ENCODE assay signal across 15 cellular contexts in genomic region chr17:81313776-81314409, GRCh38. TPM values are rescaled to one million over a fixed set of nuclear protein-coding genes. Genes with fewer than 3 reads are reported as not detected.
A peak's percentile ranks its signal among the peaks of the same experiment; 100 is the strongest.
DNase-seq lines count a peak whose midpoint lies in the region; ATAC-seq, FAIRE-seq and TF ChIP-seq lines count a peak whose summit lies in the region.
"Had no signal": no experiment of that assay in that cellular context is flagged by ENCODE, and none has a peak within 500 bp of the region (broad histone marks: within the 10 kb centered on the region; RNA-seq: fewer than 3 reads in every experiment).

No MANE protein-coding gene starts in this region.

- peak overlapping the region; percentile 3 for H2BK12ac ChIP-seq in trophoblast cell (ENCODE audit: low read length)

- no peak overlapping the region for H3K4me3 ChIP-seq in SK-N-SH (ENCODE audit: low read depth in 2 of 2, low read length in 1 of 2)
- H3K4me3 ChIP-seq in HEK293 (ENCODE audit: low read depth, low read length), result no peak overlapping the region
- no peak overlapping the region for H3K4me3 ChIP-seq in K562
- no peak overlapping the region for H3K4me3 ChIP-seq in trophoblast cell (ENCODE audit: low read depth, low read length)
- no peak overlapping the region for H3K4me3 ChIP-seq in transverse colon
- H3K4me3 ChIP-seq: BLaER1 treated with 17β-estradiol and CSF1 and Interleukin-3, amounts not matched to agents 10 nM and 100 nM had no signal

- no peak overlapping the region for H3K4me3 Mint-ChIP-seq in activated naive CD8-positive, alpha-beta T cell treated with anti-CD3 and anti-CD28 coated beads, Interleukin-2, amount 50 U/mL, for 24 hours
- H3K4me3 Mint-ChIP-seq: CD4-positive, CD25-positive, alpha-beta regulatory T cell had no signal

- TF ChIP-seq EP300 in SK-N-SH (IDR thresholded peaks at IDR 0.05; ENCODE audit: borderline replicate concordance in 1 of 2, low read depth in 1 of 2, low read length in 1 of 2), result peak in 1 of 2 experiments; percentile 59; a peak in 1 of 4 replicates
- no peak for TF ChIP-seq EP300 in K562 (IDR thresholded peaks at IDR 0.05; ENCODE audit: low read length)
- TF ChIP-seq EP300 in transverse colon (IDR thresholded peaks at IDR 0.05; ENCODE audit: low read depth), result no peak

- no peak for FAIRE-seq in K562 (lab: Jason Lieb, UNC)

- CTCF ChIA-PET in SK-N-SH (lab: Yijun Ruan, JAX), result interaction anchor here (0.8 to 17.2 kb wide), 6 partner anchors 9 to 287 kb away, joined by 3 to 295 read pairs (median 8); partner anchors contain the start of gene SLC38A10
- CTCF ChIA-PET in HEK293 (lab: Yijun Ruan, JAX), result interaction anchor here (1.0 to 1.4 kb wide), 3 partner anchors 9 to 212 kb away, joined by 3 to 4 read pairs (median 3); no protein-coding TSS in a partner anchor
- CTCF ChIA-PET in K562 (lab: Yijun Ruan, JAX; ENCODE audit: low intra/inter-chr PET ratio), result no interaction called here

- H3K9me2 ChIP-seq in SK-N-SH, result no peaks in the 10 kb centered on the region

- TF ChIP-seq CTCF in SK-N-SH (IDR thresholded peaks at IDR 0.05), result no peak
- TF ChIP-seq CTCF in HEK293 (tag by site-specific recombination; IDR thresholded peaks at IDR 0.05), result no peak
- no peak for TF ChIP-seq CTCF in K562 (IDR thresholded peaks at IDR 0.05 in 2 of 3, conservative IDR thresholded peaks at IDR 0.05 in 1 of 3; ENCODE audit: insufficient read depth in 2 of 3, low read depth in 1 of 3, low read length in 3 of 3)
- no peak for TF ChIP-seq CTCF in transverse colon (IDR thresholded peaks at IDR 0.05)

- TF ChIP-seq POLR2A in K562 (conservative IDR thresholded peaks at IDR 0.05) (no peak), transverse colon (IDR thresholded peaks at IDR 0.05) (no peak)

- H2BK120ac ChIP-seq in trophoblast cell (ENCODE audit: insufficient read depth, low read length, poor library complexity), result no peak overlapping the region

- H4K20me1 ChIP-seq in SK-N-SH (ENCODE audit: insufficient read depth) (no peaks in the 10 kb centered on the region), K562 (replicated peaks; ENCODE audit: control insufficient read depth, insufficient read depth, low read length) (no peaks in the 10 kb centered on the region)
- H4K20me1 ChIP-seq: BLaER1 treated with 17β-estradiol and CSF1 and Interleukin-3, amounts not matched to agents 10 nM and 100 nM had no signal

- no peak for TF ChIP-seq RAD21 in SK-N-SH (IDR thresholded peaks at IDR 0.05; ENCODE audit: low read length)
- no peak for TF ChIP-seq RAD21 in K562 (CRISPR knock-in tag; conservative IDR thresholded peaks at IDR 0.05 in 1 of 2, IDR thresholded peaks at IDR 0.05 in 1 of 2)

- H3K9me1 ChIP-seq in K562 (ENCODE audit: control insufficient read depth, insufficient read depth, low read length), result no peaks in the 10 kb centered on the region

- H3K4me2 ChIP-seq in SK-N-SH (no peak overlapping the region), K562 (ENCODE audit: insufficient read depth, low read length) (no peak overlapping the region), trophoblast cell (ENCODE audit: low read length) (no peak overlapping the region)

- H4K8ac ChIP-seq in trophoblast cell (ENCODE audit: low read depth, low read length), result no peak overlapping the region

- H2BK5ac ChIP-seq in trophoblast cell (ENCODE audit: low read depth, low read length, poor library complexity), result no peak overlapping the region

- no peak for DNase-seq in SK-N-SH
- no peak for DNase-seq in K562 (ENCODE audit: extremely low read depth in 1 of 4, low spot score in 3 of 4)
- no peak for DNase-seq in trophoblast cell
- no peak for DNase-seq in transverse colon
- DNase-seq in activated naive CD8-positive, alpha-beta T cell treated with anti-CD3 and anti-CD28 coated beads, Interleukin-2, amount 50 U/mL, for 24 hours, result no peak
- no peak for DNase-seq in iPS-NIHi11 (ENCODE audit: low spot score)
- DNase-seq: 8988T; AML-193; CD4-positive, CD25-positive, alpha-beta regulatory T cell; DMS53; GF-D8; HCEC 1CT had no signal

- H3K23ac ChIP-seq in trophoblast cell (ENCODE audit: low read length), result no peak overlapping the region

- H3K27me3 Mint-ChIP-seq in activated naive CD8-positive, alpha-beta T cell treated with anti-CD3 and anti-CD28 coated beads, Interleukin-2, amount 50 U/mL, for 24 hours, result peaks cover 13% of the 10 kb centered on the region

- H3K4me1 ChIP-seq in SK-N-SH (ENCODE audit: control insufficient read depth in 1 of 2, insufficient read depth in 2 of 2, low read depth in 1 of 2, low read length in 1 of 2), result peaks cover 0 to 87% of the 10 kb centered on the region in 2 experiments; a peak in 2 of 4 replicates
- H3K4me1 ChIP-seq in HEK293 (ENCODE audit: control insufficient read depth, insufficient read depth, low read length), result peaks cover 3% of the 10 kb centered on the region; the same call in 1 of the 2 replicates
- peaks cover 17 to 83% of the 10 kb centered on the region in 2 experiments for H3K4me1 ChIP-seq in K562 (replicated peaks in 1 of 2; ENCODE audit: control insufficient read depth in 2 of 2, insufficient read depth in 2 of 2, low read length in 2 of 2)
- H3K4me1 ChIP-seq in trophoblast cell (ENCODE audit: control insufficient read depth in 1 of 2, insufficient read depth in 2 of 2, low read length in 2 of 2), result peaks cover 30 to 46% of the 10 kb centered on the region in 2 experiments
- H3K4me1 ChIP-seq in transverse colon, result peaks cover 9 to 18% (median 14%) of the 10 kb centered on the region in 4 donors

- peaks cover 5% of the 10 kb centered on the region for H3K4me1 Mint-ChIP-seq in activated naive CD8-positive, alpha-beta T cell treated with anti-CD3 and anti-CD28 coated beads, Interleukin-2, amount 50 U/mL, for 24 hours

- H3K27me3 ChIP-seq in SK-N-SH (ENCODE audit: insufficient read depth), result peaks cover 6% of the 10 kb centered on the region; the same call in 1 of the 2 replicates
- no peaks in the 10 kb centered on the region for H3K27me3 ChIP-seq in K562 (ENCODE audit: control insufficient read depth in 2 of 2, insufficient read depth in 2 of 2, low read length in 2 of 2)
- no peaks in the 10 kb centered on the region for H3K27me3 ChIP-seq in trophoblast cell (ENCODE audit: insufficient read depth, low read length)
- H3K27me3 ChIP-seq in transverse colon, result no peaks in the 10 kb centered on the region

- peak overlapping the region; percentile 7 for H4K91ac ChIP-seq in trophoblast cell (ENCODE audit: low read depth, low read length)

- no peak overlapping the region for H3K14ac ChIP-seq in trophoblast cell (ENCODE audit: low read length)

- intact Hi-C loops in K562 (cut with micrococcal nuclease), result no loop called here
- intact Hi-C loops in transverse colon (cut with DNase I; ENCODE audit: low total_unique reads), result no loop called here

- POLR2A ChIA-PET in SK-N-SH (lab: Yijun Ruan, JAX), result interaction anchor here (0.6 to 2.7 kb wide), 11 partner anchors 8 to 238 kb away, joined by 3 to 17 read pairs (median 4); partner anchors contain the start of genes BAHCC1, FAAP100 and SLC38A10
- POLR2A ChIA-PET in HEK293 (lab: Yijun Ruan, JAX), result interaction anchor here (1.1 to 1.4 kb wide), 4 partner anchors 9 to 81 kb away, joined by 3 to 5 read pairs (median 4); partner anchors contain the start of gene BAHCC1
- POLR2A ChIA-PET in K562 (lab: Yijun Ruan, JAX), result interaction anchor here (0.6 to 1.0 kb wide), 4 partner anchors 10 to 179 kb away, joined by 3 to 4 read pairs (median 3); partner anchors contain the start of gene SLC38A10

- no TSS peak for BruUV-seq in K562 (replicated peaks; lab: Mats Ljungman, UMichigan)

- no peak overlapping the region for H4K12ac ChIP-seq in trophoblast cell (ENCODE audit: low read depth, low read length)

- H3K79me2 ChIP-seq in SK-N-SH (ENCODE audit: insufficient read depth) (no peaks in the 10 kb centered on the region), K562 (ENCODE audit: control insufficient read depth, insufficient read depth, low read length) (no peaks in the 10 kb centered on the region; the same call in 2 of the 3 replicates), trophoblast cell (ENCODE audit: control insufficient read depth, insufficient read depth, low read length, poor library complexity) (peaks cover 3% of the 10 kb centered on the region)

- H3K36me3 Mint-ChIP-seq in activated naive CD8-positive, alpha-beta T cell treated with anti-CD3 and anti-CD28 coated beads, Interleukin-2, amount 50 U/mL, for 24 hours (ENCODE audit: low read depth), result no peaks in the 10 kb centered on the region
- H3K36me3 Mint-ChIP-seq: CD4-positive, CD25-positive, alpha-beta regulatory T cell had no signal

- peak overlapping the region in 1 of 2 experiments; percentile 67; a peak in 1 of 4 replicates for H3K27ac ChIP-seq in SK-N-SH (ENCODE audit: low read depth in 2 of 2, low read length in 1 of 2)
- H3K27ac ChIP-seq in HEK293 (ENCODE audit: extremely low read depth, low read depth, low read length), result no peak overlapping the region
- H3K27ac ChIP-seq in K562 (ENCODE audit: extremely low read depth, low read depth, low read length), result no peak overlapping the region
- no peak overlapping the region for H3K27ac ChIP-seq in trophoblast cell (ENCODE audit: low read depth, low read length)
- no peak overlapping the region for H3K27ac ChIP-seq in transverse colon
- H3K27ac ChIP-seq: BLaER1 treated with 17β-estradiol and CSF1 and Interleukin-3, amounts not matched to agents 10 nM and 100 nM had no signal

- no peak overlapping the region for H3K18ac ChIP-seq in trophoblast cell (ENCODE audit: low read length)

- no peak overlapping the region for H2AFZ ChIP-seq in SK-N-SH (ENCODE audit: low read depth)
- no peak overlapping the region for H2AFZ ChIP-seq in K562 (ENCODE audit: low read depth, low read length)
- H2AFZ ChIP-seq in trophoblast cell (ENCODE audit: insufficient read depth, low read length, poor library complexity), result no peak overlapping the region

- H3K27ac Mint-ChIP-seq in activated naive CD8-positive, alpha-beta T cell treated with anti-CD3 and anti-CD28 coated beads, Interleukin-2, amount 50 U/mL, for 24 hours, result no peak overlapping the region
- H3K27ac Mint-ChIP-seq: CD4-positive, CD25-positive, alpha-beta regulatory T cell had no signal

- in situ Hi-C loops in K562 (cut with MboI), result no loop called here
- in situ Hi-C loops in transverse colon (cut with MboI; ENCODE audit: low pct_ligation_motif_present in 1 of 4, low pct_unique_long_range_greater_than_20kb in 1 of 4, low sequenced_read_pairs in 3 of 4), result no loop called here

- H3K9me3 ChIP-seq in SK-N-SH (no peaks in the 10 kb centered on the region), HEK293 (ENCODE audit: control insufficient read depth, insufficient read depth, low read depth, low read length) (no peaks in the 10 kb centered on the region), K562 (replicated peaks; ENCODE audit: control insufficient read depth, insufficient read depth, low read depth, low read length) (no peaks in the 10 kb centered on the region), trophoblast cell (ENCODE audit: insufficient read depth, low read depth, low read length) (peaks cover 1% of the 10 kb centered on the region), transverse colon (no peaks in the 10 kb centered on the region)
- H3K9me3 ChIP-seq: BLaER1 treated with 17β-estradiol and CSF1 and Interleukin-3, amounts not matched to agents 10 nM and 100 nM had no signal

- ATAC-seq in SK-N-SH treated with all-trans-retinoic acid at 6 μM for 48 hours (no peak), K562 (no peak)
- no peak for ATAC-seq in activated naive CD8-positive, alpha-beta T cell treated with anti-CD3 and anti-CD28 coated beads, Interleukin-2, amount 50 U/mL, for 24 hours

- 80% methylated on average over 14 of the region's 17 CpGs for WGBS in SK-N-SH (ENCODE audit: low lambda C conversion rate)
- WGBS in K562 (ENCODE audit: insufficient coverage, low coverage, missing lambda C conversion rate), result 19% methylated on average over 13 of the region's 17 CpGs
- no CpG with 5 or more reads among the region's 17 CpGs for WGBS in trophoblast cell (ENCODE audit: extremely low coverage, insufficient coverage, insufficient read length)
- WGBS in transverse colon (ENCODE audit: low coverage in 1 of 2), 2 donors, result 82 to 83% methylated on average over 4 to 17 of the region's 17 CpGs

- no peak overlapping the region for H3K4ac ChIP-seq in trophoblast cell (ENCODE audit: low read depth, low read length)

- no peaks in the 10 kb centered on the region for H3F3A ChIP-seq in SK-N-SH (replicated peaks; ENCODE audit: insufficient read depth)

- H3K9ac ChIP-seq in SK-N-SH (no peak overlapping the region), K562 (ENCODE audit: insufficient read depth in 1 of 2, low read depth in 2 of 2, low read length in 2 of 2) (peak overlapping the region in 1 of 2 experiments; percentile 50; a peak in 2 of 4 replicates), trophoblast cell (ENCODE audit: low read length) (no peak overlapping the region)

- no peaks in the 10 kb centered on the region for H3K36me3 ChIP-seq in SK-N-SH (replicated peaks in 1 of 2; ENCODE audit: control insufficient read depth in 1 of 2, insufficient read depth in 2 of 2, low read length in 1 of 2)
- H3K36me3 ChIP-seq in HEK293 (ENCODE audit: control insufficient read depth in 2 of 2, insufficient read depth in 1 of 2, low read length in 2 of 2), result no peaks in the 10 kb centered on the region
- no peaks in the 10 kb centered on the region for H3K36me3 ChIP-seq in K562 (ENCODE audit: control insufficient read depth, insufficient read depth, low read length)
- H3K36me3 ChIP-seq in trophoblast cell (ENCODE audit: control insufficient read depth in 1 of 2, insufficient read depth in 2 of 2, low read length in 2 of 2), result no peaks in the 10 kb centered on the region
- no peaks in the 10 kb centered on the region for H3K36me3 ChIP-seq in transverse colon
- H3K36me3 ChIP-seq: BLaER1 treated with 17β-estradiol and CSF1 and Interleukin-3, amounts not matched to agents 10 nM and 100 nM had no signal

- no peak overlapping the region for H2AK5ac ChIP-seq in trophoblast cell (ENCODE audit: low read length)

- peaks cover 22% of the 10 kb centered on the region for H3K79me1 ChIP-seq in trophoblast cell (ENCODE audit: low read length)

- no peaks in the 10 kb centered on the region for H3K9me3 Mint-ChIP-seq in activated naive CD8-positive, alpha-beta T cell treated with anti-CD3 and anti-CD28 coated beads, Interleukin-2, amount 50 U/mL, for 24 hours
- H3K9me3 Mint-ChIP-seq: CD4-positive, CD25-positive, alpha-beta regulatory T cell had no signal

RNA-seq across cellular contexts. Expression of gene SLC38A10, which starts 18.8 kb away (rescaled TPM):
- polyA plus RNA-seq in SK-N-SH (2012; rRNA removed) (64.3 and 82.2 TPM in 2 replicates), K562 (2011; rRNA removed) (13.1 and 18.0 TPM in 2 replicates), K562 (2014; fragmentation: Illumina TruSeq; extraction: Trizol) (13.8 and 24.0 TPM in 2 replicates), K562 (2014; fragmentation: Nextera tagmentation; extraction: Ambion mirVana) (under 1 TPM; 0.45 to 0.92 TPM), K562 (2014; rRNA removed) (31.7 and 32.1 TPM in 2 replicates)
- 29.3 and 49.2 TPM in 2 replicates for polyA plus RNA-seq in SK-N-SH (2012; cell fraction: cytosol; rRNA removed)
- 190 and 211 TPM in 2 replicates for polyA plus RNA-seq in SK-N-SH (2012; cell fraction: nucleus; rRNA removed)
- 96.2 and 235 TPM in 2 replicates for total RNA-seq in K562 (2011; cell fraction: chromatin; rRNA removed; ENCODE audit: low replicate concordance)
- 109 and 114 TPM in 2 replicates for total RNA-seq in K562 (2011; cell fraction: nucleolus; rRNA removed)
- total RNA-seq in K562 (2011; cell fraction: nucleoplasm; rRNA removed), result 104 and 132 TPM in 2 replicates
- total RNA-seq in K562 (2014; rRNA removed) (35.6 and 35.8 TPM in 2 replicates), K562 (2014; rRNA removed; fragmentation: Illumina TruSeq; extraction: Trizol) (4.3 and 5.2 TPM in 2 replicates), K562 (2015; rRNA removed; fragmentation: Illumina TruSeq; extraction: Trizol) (15.5 and 16.1 TPM in 2 replicates), K562 (2021) (52.8 and 54.2 TPM in 2 replicates), transverse colon (100 to 1,000 TPM in 2 of 4 donors, 10 to 100 TPM in 2; 94.9 to 113 (median 98.9) TPM)
- polyA plus RNA-seq in K562 (2011; cell fraction: cytosol; rRNA removed), result 18.4 and 29.4 TPM in 2 replicates
- polyA plus RNA-seq in K562 (2011; cell fraction: nucleus; rRNA removed), result 50.2 and 67.4 TPM in 2 replicates
- 38.9 and 86.6 TPM in 2 replicates for polyA plus RNA-seq in K562 (2012)
- 16.9 and 24.8 TPM in 2 replicates for polyA minus RNA-seq in K562 (2011; rRNA and poly(A)+ RNA removed)
- polyA minus RNA-seq in K562 (2011; cell fraction: cytosol; rRNA and poly(A)+ RNA removed), result 54.3 and 65.3 TPM in 2 replicates
- polyA minus RNA-seq in K562 (2011; cell fraction: nucleus; rRNA and poly(A)+ RNA removed), result 28.7 and 33.2 TPM in 2 replicates
- polyA plus RNA-seq in trophoblast cell (2013), result 35.9 and 39.2 TPM in 2 replicates
